9 cellular contexts compared by ENCODE assay signal in the genomic region with DNA sequence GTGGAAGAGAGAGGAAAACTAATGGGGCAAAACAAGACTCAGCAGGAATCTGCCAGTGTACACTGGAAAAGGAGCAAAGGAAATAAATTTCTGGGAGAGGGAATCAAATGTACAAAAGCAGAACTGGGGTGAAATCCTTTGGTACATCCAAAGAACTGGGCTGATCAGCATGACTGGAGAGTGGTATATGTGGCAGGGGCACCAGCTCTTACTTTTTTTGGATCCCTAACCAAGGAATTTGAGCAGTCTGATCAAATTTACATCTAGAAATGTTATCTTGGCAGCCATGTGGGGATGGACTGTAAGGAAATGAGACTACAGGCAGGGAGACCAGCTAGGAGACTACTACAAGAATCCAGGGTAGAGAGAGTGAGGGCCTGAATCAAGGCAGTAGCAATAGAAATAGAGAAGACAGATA. TPM values are rescaled to one million over a fixed set of nuclear protein-coding genes. Genes with fewer than 3 reads are reported as not detected.
A peak's percentile ranks its signal among the peaks of the same experiment; 100 is the strongest.
DNase-seq lines count a peak whose midpoint lies in the region; ATAC-seq, FAIRE-seq and TF ChIP-seq lines count a peak whose summit lies in the region.
"Had no signal": no experiment of that assay in that cellular context is flagged by ENCODE, and none has a peak within 500 bp of the region (broad histone marks: within the 10 kb centered on the region; RNA-seq: fewer than 3 reads in every experiment).

No MANE protein-coding gene starts in this region.

- BruUV-seq in GM12878 (replicated peaks; lab: Mats Ljungman, UMichigan) = no TSS peak

- no peak for TF ChIP-seq RAD21 in GM12878 (IDR thresholded peaks at IDR 0.05; ENCODE audit: insufficient read depth, low read depth, low read length)

- H3K27ac ChIP-seq in ACC112 (ENCODE audit: low read depth, low read length) (no peak overlapping the region), KMS-11 (no peak overlapping the region), GM12878 (ENCODE audit: control insufficient read depth, insufficient read depth) (peak overlapping the region; percentile 97), muscle layer of duodenum (ENCODE audit: low read length) (peak overlapping the region; percentile 95), body of pancreas (peak overlapping the region in 2 of 4 donors; percentile 94 to 99)

- RAD21 ChIA-PET in GM12878 (lab: Charles Lee; ENCODE audit: unreplicated experiment) = interaction anchor here (0.6 to 1.1 kb wide), 3 partner anchors 12 to 58 kb away, joined by 3 read pairs; partner anchors contain the start of gene ZKSCAN3

- H3K9me3 ChIP-seq in GM12878 (replicated peaks; ENCODE audit: control insufficient read depth, insufficient read depth, low read length) (peaks cover 12% of the 10 kb centered on the region; the same call in 2 of the 3 replicates), muscle layer of duodenum (ENCODE audit: control insufficient read depth in 1 of 2, low read length in 2 of 2) (no peaks in the 10 kb centered on the region), body of pancreas (no peaks in the 10 kb centered on the region)

- peaks cover 7% of the 10 kb centered on the region for H3K4me1 ChIP-seq in ACC112 (ENCODE audit: control insufficient read depth, insufficient read depth, low read length, unreplicated experiment)
- H3K4me1 ChIP-seq in KMS-11 (ENCODE audit: low read depth, poor library complexity, severe bottlenecking) = peaks cover 6% of the 10 kb centered on the region
- peaks cover 14% of the 10 kb centered on the region for H3K4me1 ChIP-seq in GM12878 (ENCODE audit: control insufficient read depth, insufficient read depth, low read length)
- no peaks in the 10 kb centered on the region for H3K4me1 ChIP-seq in muscle layer of duodenum (ENCODE audit: control insufficient read depth in 1 of 2, insufficient read depth in 2 of 2, low read length in 2 of 2)
- peaks cover 18% of the 10 kb centered on the region for H3K4me1 ChIP-seq in body of pancreas

- POLR2A ChIA-PET in GM12878 (lab: Charles Lee) = interaction anchor here (1.9 to 2.4 kb wide), 3 partner anchors 13 to 73 kb away, joined by 5 to 8 read pairs (median 6); partner anchors contain the start of genes PGBD1 and ZKSCAN3

- DNase-seq in GM12878 (ENCODE audit: low read depth, low spot score) (no peak), body of pancreas (no peak)
- DNase-seq in activated CD8-positive, alpha-beta memory T cell treated with anti-CD3 and anti-CD28 coated beads, Interleukin-2, amount 50 U/mL, for 4 hours = no peak
- DNase-seq: NCI-H1436 had no signal

- SMC1A ChIA-PET in GM12878 (lab: Charles Lee; ENCODE audit: uncharacterized antibody, unreplicated experiment) = interaction anchor here (0.8 to 4.8 kb wide), 7 partner anchors 10 to 112 kb away, joined by 3 to 22 read pairs (median 5); partner anchors contain the start of gene ZSCAN26

- TF ChIP-seq CTCF in KMS-11 (conservative IDR thresholded peaks at IDR 0.05; ENCODE audit: low read depth, low read length) = no peak
- no peak for TF ChIP-seq CTCF in GM12878 (IDR thresholded peaks at IDR 0.05 in 2 of 3, conservative IDR thresholded peaks at IDR 0.05 in 1 of 3; ENCODE audit: control insufficient read depth in 2 of 3, extremely low read depth in 1 of 3, insufficient read depth in 1 of 3, low read depth in 3 of 3, low read length in 3 of 3)
- no peak for TF ChIP-seq CTCF in body of pancreas (IDR thresholded peaks at IDR 0.05)

- H3K9ac ChIP-seq in KMS-11 (no peak overlapping the region), GM12878 (ENCODE audit: control insufficient read depth, insufficient read depth, low read length) (peak overlapping the region; percentile 97; the same call in 1 of the 2 replicates)

- H4K20me1 ChIP-seq in KMS-11 (ENCODE audit: insufficient read depth) = no peaks in the 10 kb centered on the region
- no peaks in the 10 kb centered on the region for H4K20me1 ChIP-seq in GM12878 (ENCODE audit: control insufficient read depth, insufficient read depth)

- H3K4me3 ChIP-seq in ACC112 (ENCODE audit: low read depth, low read length) (peak overlapping the region; percentile 83), KMS-11 (IDR thresholded peaks at IDR 0.05; ENCODE audit: insufficient read depth, low read depth, low read length) (no peak overlapping the region), GM12878 (peak overlapping the region; percentile 72), muscle layer of duodenum (ENCODE audit: low read depth in 1 of 2, low read length in 2 of 2) (peak overlapping the region; percentile 78 to 92), body of pancreas (no peak overlapping the region)

- FAIRE-seq in GM12878 (lab: Jason Lieb, UNC) = no peak

- H3K27me3 ChIP-seq in ACC112 (ENCODE audit: insufficient read depth, low read length) = peaks cover 13% of the 10 kb centered on the region
- no peaks in the 10 kb centered on the region for H3K27me3 ChIP-seq in KMS-11 (ENCODE audit: insufficient read depth, low read depth)
- no peaks in the 10 kb centered on the region for H3K27me3 ChIP-seq in GM12878 (replicated peaks in 1 of 2; ENCODE audit: control insufficient read depth in 2 of 2, insufficient read depth in 2 of 2, low read length in 1 of 2)
- no peaks in the 10 kb centered on the region for H3K27me3 ChIP-seq in muscle layer of duodenum (ENCODE audit: low read depth, low read length)
- H3K27me3 ChIP-seq in body of pancreas = no peaks in the 10 kb centered on the region

- no peaks in the 10 kb centered on the region for H3K36me3 ChIP-seq in ACC112 (ENCODE audit: insufficient read depth, low read length)
- H3K36me3 ChIP-seq in KMS-11 (ENCODE audit: insufficient read depth) = no peaks in the 10 kb centered on the region
- H3K36me3 ChIP-seq in GM12878 (ENCODE audit: control insufficient read depth in 2 of 2, insufficient read depth in 2 of 2, low read length in 1 of 2) = no peaks in the 10 kb centered on the region
- no peaks in the 10 kb centered on the region for H3K36me3 ChIP-seq in muscle layer of duodenum (ENCODE audit: control insufficient read depth in 1 of 2, insufficient read depth in 2 of 2, low read length in 2 of 2)
- H3K36me3 ChIP-seq in body of pancreas (replicated peaks in 1 of 2; ENCODE audit: insufficient read depth in 1 of 2, low read depth in 2 of 2) = no peaks in the 10 kb centered on the region

- peak overlapping the region; percentile 76 for H3K4me2 ChIP-seq in KMS-11
- H3K4me2 ChIP-seq in GM12878 (ENCODE audit: control insufficient read depth, insufficient read depth) = peak overlapping the region; percentile 93

- H2AFZ ChIP-seq in ACC112 (ENCODE audit: low read length, unreplicated experiment) (peak overlapping the region; percentile 70), KMS-11 (ENCODE audit: low read depth) (peak overlapping the region; percentile 72; the same call in 1 of the 2 replicates), GM12878 (ENCODE audit: control insufficient read depth, low read depth, low read length) (peak overlapping the region; percentile 93; the same call in 1 of the 2 replicates)

- TF ChIP-seq EP300 in GM12878 (IDR thresholded peaks at IDR 0.05; ENCODE audit: borderline replicate concordance in 1 of 2, control insufficient read depth in 1 of 2, low read depth in 2 of 2, low read length in 2 of 2) = no peak

- CTCF ChIA-PET in GM12878 (lab: Yijun Ruan, JAX) = interaction anchor here (1.2 to 4.6 kb wide), 2 partner anchors 17 to 84 kb away, joined by 3 to 50 read pairs; no protein-coding TSS in a partner anchor

- TF ChIP-seq POLR2A in GM12878 (IDR thresholded peaks at IDR 0.05; ENCODE audit: low read depth, low read length) = no peak
- TF ChIP-seq POLR2A in body of pancreas (IDR thresholded peaks at IDR 0.05) = no peak

- in situ Hi-C loops in GM12878 (cut with MboI) = loop anchor here (25.0 kb wide), 1 partner anchor 1675 kb away; the partner anchor contains the start of gene ZNF322

- ATAC-seq in GM12878 = no peak
- ATAC-seq in HG03139 (IDR thresholded peaks at IDR 0.05; ENCODE audit: unreplicated experiment) = no peak
- no peak for ATAC-seq in HG03460 (IDR thresholded peaks at IDR 0.05; ENCODE audit: unreplicated experiment)
- no peak for ATAC-seq in body of pancreas

- H3K79me2 ChIP-seq in ACC112 (ENCODE audit: control insufficient read depth, insufficient read depth, low read length, unreplicated experiment) = no peaks in the 10 kb centered on the region
- no peaks in the 10 kb centered on the region for H3K79me2 ChIP-seq in KMS-11 (ENCODE audit: insufficient read depth, low read depth)
- no peaks in the 10 kb centered on the region for H3K79me2 ChIP-seq in GM12878 (ENCODE audit: control insufficient read depth, insufficient read depth, low read length)

- intact Hi-C loops in GM12878 (cut with micrococcal nuclease; ENCODE audit: unreplicated experiment) (loop anchor here (5.0 kb wide), 1 partner anchor 70 kb away; the partner anchor contains the start of gene ZSCAN26), body of pancreas (cut with DNase I) (loop anchor here (10.0 kb wide), 1 partner anchor 72 kb away; the partner anchor contains the start of gene ZSCAN26)

RNA-seq across cellular contexts. Expression of gene ZSCAN31, which starts 1.2 kb away (rescaled TPM):
- total RNA-seq in GM12878 (2013; cell fraction: nucleolus; rRNA removed) = 2.3 and 4.0 TPM in 2 replicates
- total RNA-seq in GM12878 (2014; rRNA removed) = 2.3 and 4.3 TPM in 2 replicates
- total RNA-seq in GM12878 (2014; rRNA removed; fragmentation: Illumina TruSeq; extraction: Trizol) = 4.8 and 5.1 TPM in 2 replicates
- total RNA-seq in GM12878 (2021) = 5.1 and 5.2 TPM in 2 replicates
- polyA plus RNA-seq in GM12878 (2011; ENCODE audit: low read depth) = 2.2 TPM
- 2.1 and 2.4 TPM in 2 replicates for polyA plus RNA-seq in GM12878 (2011; rRNA removed)
- polyA plus RNA-seq in GM12878 (2011; cell fraction: cytosol; rRNA removed) = 1.1 and 1.9 TPM in 2 replicates
- polyA plus RNA-seq in GM12878 (2011; cell fraction: nucleus; rRNA removed) = 1.5 and 2.1 TPM in 2 replicates
- polyA plus RNA-seq in GM12878 (2012) = 2.5 and 2.9 TPM in 2 replicates
- 4.6 and 7.2 TPM in 2 replicates for polyA plus RNA-seq in GM12878 (2014; fragmentation: Illumina TruSeq; extraction: Trizol)
- 1 to 10 TPM; 1.6 to 2.0 TPM for polyA plus RNA-seq in GM12878 (2014; fragmentation: Nextera tagmentation; extraction: Ambion mirVana)
- polyA plus RNA-seq in GM12878 (2014; rRNA removed) = 3.0 and 3.8 TPM in 2 replicates
- 1 to 10 TPM; 2.8 to 3.0 TPM for polyA plus RNA-seq in GM12878 (2016; fragmentation: Nextera tagmentation; extraction: Ambion mirVana)
- 4.8 and 5.7 TPM in 2 replicates for polyA minus RNA-seq in GM12878 (2011; rRNA and poly(A)+ RNA removed)
- 1.9 and 3.5 TPM in 2 replicates for polyA minus RNA-seq in GM12878 (2011; cell fraction: cytosol; rRNA and poly(A)+ RNA removed)
- polyA minus RNA-seq in GM12878 (2011; cell fraction: nucleus; rRNA and poly(A)+ RNA removed) = 1.9 and 2.4 TPM in 2 replicates
- 10 to 100 TPM; 14.0 to 26.4 TPM for total RNA-seq in body of pancreas

RNA-seq across cellular contexts. Expression of gene ZKSCAN3, which starts 12.6 kb away (rescaled TPM):
- total RNA-seq in GM12878 (2013; cell fraction: nucleolus; rRNA removed) = 8.9 and 9.1 TPM in 2 replicates
- total RNA-seq in GM12878 (2014; rRNA removed) (2.8 and 3.4 TPM in 2 replicates), GM12878 (2014; rRNA removed; fragmentation: Illumina TruSeq; extraction: Trizol) (3.4 and 3.6 TPM in 2 replicates), GM12878 (2021) (3.9 and 4.3 TPM in 2 replicates), body of pancreas (1 to 10 TPM; 1.3 to 1.6 TPM)
- 1.00 TPM for polyA plus RNA-seq in GM12878 (2011; ENCODE audit: low read depth)
- polyA plus RNA-seq in GM12878 (2011; rRNA removed) (2.9 and 3.3 TPM in 2 replicates), GM12878 (2014; fragmentation: Illumina TruSeq; extraction: Trizol) (2.5 and 3.6 TPM in 2 replicates), GM12878 (2014; fragmentation: Nextera tagmentation; extraction: Ambion mirVana) (1 to 10 TPM in 1 of 2 experiments, under 1 TPM in 1; 0.86 to 1.1 TPM), GM12878 (2014; rRNA removed) (2.6 and 3.0 TPM in 2 replicates), GM12878 (2016; fragmentation: Nextera tagmentation; extraction: Ambion mirVana) (1 to 10 TPM; 2.8 to 3.2 TPM)
- polyA plus RNA-seq in GM12878 (2011; cell fraction: cytosol; rRNA removed) = 1.6 and 1.7 TPM in 2 replicates
- polyA plus RNA-seq in GM12878 (2011; cell fraction: nucleus; rRNA removed) = 2.2 and 2.8 TPM in 2 replicates
- 1.1 and 2.2 TPM in 2 replicates for polyA plus RNA-seq in GM12878 (2012)
- 1.5 and 1.9 TPM in 2 replicates for polyA minus RNA-seq in GM12878 (2011; rRNA and poly(A)+ RNA removed)
- polyA minus RNA-seq in GM12878 (2011; cell fraction: cytosol; rRNA and poly(A)+ RNA removed) = 0.67 and 1.5 TPM in 2 replicates
- polyA minus RNA-seq in GM12878 (2011; cell fraction: nucleus; rRNA and poly(A)+ RNA removed) = 0.97 and 1.7 TPM in 2 replicates

RNA-seq across cellular contexts. Expression of gene PGBD1, which starts 55.7 kb away (rescaled TPM):
- total RNA-seq in GM12878 (2013; cell fraction: nucleolus; rRNA removed) = 6.6 and 7.0 TPM in 2 replicates
- 3.7 and 4.4 TPM in 2 replicates for total RNA-seq in GM12878 (2014; rRNA removed)
- 3.9 and 4.2 TPM in 2 replicates for total RNA-seq in GM12878 (2014; rRNA removed; fragmentation: Illumina TruSeq; extraction: Trizol)
- 3.0 and 3.7 TPM in 2 replicates for total RNA-seq in GM12878 (2021)
- polyA plus RNA-seq in GM12878 (2011; ENCODE audit: low read depth) = 1.3 TPM
- 1.9 and 2.5 TPM in 2 replicates for polyA plus RNA-seq in GM12878 (2011; rRNA removed)
- 1.0 and 1.5 TPM in 2 replicates for polyA plus RNA-seq in GM12878 (2011; cell fraction: cytosol; rRNA removed)
- 3.1 and 3.6 TPM in 2 replicates for polyA plus RNA-seq in GM12878 (2011; cell fraction: nucleus; rRNA removed)
- polyA plus RNA-seq in GM12878 (2012) = 1.5 and 1.7 TPM in 2 replicates
- 4.4 and 4.8 TPM in 2 replicates for polyA plus RNA-seq in GM12878 (2014; fragmentation: Illumina TruSeq; extraction: Trizol)
- polyA plus RNA-seq in GM12878 (2014; fragmentation: Nextera tagmentation; extraction: Ambion mirVana) = 1 to 10 TPM; 2.0 to 2.2 TPM
- 2.9 and 3.8 TPM in 2 replicates for polyA plus RNA-seq in GM12878 (2014; rRNA removed)
- 1 to 10 TPM; 4.5 to 4.9 TPM for polyA plus RNA-seq in GM12878 (2016; fragmentation: Nextera tagmentation; extraction: Ambion mirVana)
- 1.0 and 2.0 TPM in 2 replicates for polyA minus RNA-seq in GM12878 (2011; rRNA and poly(A)+ RNA removed)
- 0.83 and 0.94 TPM in 2 replicates for polyA minus RNA-seq in GM12878 (2011; cell fraction: cytosol; rRNA and poly(A)+ RNA removed)
- polyA minus RNA-seq in GM12878 (2011; cell fraction: nucleus; rRNA and poly(A)+ RNA removed) = 1.1 TPM in 2 replicates
- total RNA-seq in body of pancreas = 1 to 10 TPM in 1 of 2 donors, under 1 TPM in 1; 0.66 to 2.3 TPM

Comparison
In these comparisons a context has a peak if more than half of its experiments do, and no peak if none do; other contexts are left out.
1. H3K27ac ChIP-seq: peak in GM12878 (single experiment) and muscle layer of duodenum (single experiment); none in ACC112 (single experiment) and KMS-11 (single experiment).
2. H3K4me3 ChIP-seq: peak in ACC112 (single experiment), GM12878 (single experiment) and muscle layer of duodenum (2 of 2); none in KMS-11 (single experiment) and body of pancreas (0 of 2).
3. Peak in every context shown above with its lines, with median percentiles within 50 percentile points of each other: H2AFZ ChIP-seq.